Comparison of ENCODE assay signal across 1 cellular context in the genomic region with DNA sequence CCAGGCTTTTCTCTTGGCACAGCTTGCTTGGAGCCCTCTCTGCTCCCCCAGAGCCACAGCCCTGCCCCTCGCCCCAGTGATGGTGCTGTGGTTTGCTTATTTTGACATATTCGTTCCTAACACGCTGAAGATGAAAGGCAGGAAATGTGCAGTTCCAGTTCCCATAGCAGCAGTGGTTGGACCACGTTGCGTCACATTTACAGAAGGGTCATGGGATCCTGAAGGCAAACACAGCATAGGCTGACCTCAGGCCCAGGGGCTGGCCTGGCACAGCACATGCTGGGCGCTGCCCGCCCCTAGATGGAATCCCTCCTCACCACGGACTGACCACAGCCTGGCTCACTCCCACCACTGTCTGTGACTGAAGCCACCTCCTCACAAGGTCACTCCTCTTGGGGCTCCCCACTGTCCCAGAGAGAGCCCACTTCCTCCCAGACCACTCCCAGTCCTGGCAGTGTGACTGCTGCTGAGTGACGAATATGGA.
TF ChIP-seq lines count a peak whose summit lies in the region.

No MANE protein-coding gene starts in this region.

TF ChIP-seq in H1, 55 proteins besides CTCF, POLR2A, EP300 and RAD21:
- TF ChIP-seq CTBP2 (IDR thresholded peaks at IDR 0.05; ENCODE audit: borderline replicate concordance, insufficient read depth, insufficient read length, low read length) (no peak), SP1 (IDR thresholded peaks at IDR 0.05; ENCODE audit: low read depth, low read length) (no peak), ZNF274 (IDR thresholded peaks at IDR 0.05; ENCODE audit: borderline replicate concordance, extremely low read depth, low read length) (no peak), TAF1 (IDR thresholded peaks at IDR 0.05; ENCODE audit: low read depth, low read length) (no peak), GABPA (IDR thresholded peaks at IDR 0.05; ENCODE audit: borderline replicate concordance, insufficient read depth, low read length) (no peak), MAFK (IDR thresholded peaks at IDR 0.05; ENCODE audit: low read depth, low read length) (no peak), TAF7 (optimal IDR thresholded peaks at IDR 0.05; ENCODE audit: borderline replicate concordance, low read depth, low read length) (no peak), RXRA (IDR thresholded peaks at IDR 0.05; ENCODE audit: insufficient read depth, low read depth, low read length) (no peak), SIN3A (conservative IDR thresholded peaks at IDR 0.05 in 1 of 2, IDR thresholded peaks at IDR 0.05 in 1 of 2; ENCODE audit: low read depth in 1 of 2, low read length in 2 of 2) (no peak), ASH2L (IDR thresholded peaks at IDR 0.05; ENCODE audit: low read length) (no peak)
- TF ChIP-seq, protein P1, sequence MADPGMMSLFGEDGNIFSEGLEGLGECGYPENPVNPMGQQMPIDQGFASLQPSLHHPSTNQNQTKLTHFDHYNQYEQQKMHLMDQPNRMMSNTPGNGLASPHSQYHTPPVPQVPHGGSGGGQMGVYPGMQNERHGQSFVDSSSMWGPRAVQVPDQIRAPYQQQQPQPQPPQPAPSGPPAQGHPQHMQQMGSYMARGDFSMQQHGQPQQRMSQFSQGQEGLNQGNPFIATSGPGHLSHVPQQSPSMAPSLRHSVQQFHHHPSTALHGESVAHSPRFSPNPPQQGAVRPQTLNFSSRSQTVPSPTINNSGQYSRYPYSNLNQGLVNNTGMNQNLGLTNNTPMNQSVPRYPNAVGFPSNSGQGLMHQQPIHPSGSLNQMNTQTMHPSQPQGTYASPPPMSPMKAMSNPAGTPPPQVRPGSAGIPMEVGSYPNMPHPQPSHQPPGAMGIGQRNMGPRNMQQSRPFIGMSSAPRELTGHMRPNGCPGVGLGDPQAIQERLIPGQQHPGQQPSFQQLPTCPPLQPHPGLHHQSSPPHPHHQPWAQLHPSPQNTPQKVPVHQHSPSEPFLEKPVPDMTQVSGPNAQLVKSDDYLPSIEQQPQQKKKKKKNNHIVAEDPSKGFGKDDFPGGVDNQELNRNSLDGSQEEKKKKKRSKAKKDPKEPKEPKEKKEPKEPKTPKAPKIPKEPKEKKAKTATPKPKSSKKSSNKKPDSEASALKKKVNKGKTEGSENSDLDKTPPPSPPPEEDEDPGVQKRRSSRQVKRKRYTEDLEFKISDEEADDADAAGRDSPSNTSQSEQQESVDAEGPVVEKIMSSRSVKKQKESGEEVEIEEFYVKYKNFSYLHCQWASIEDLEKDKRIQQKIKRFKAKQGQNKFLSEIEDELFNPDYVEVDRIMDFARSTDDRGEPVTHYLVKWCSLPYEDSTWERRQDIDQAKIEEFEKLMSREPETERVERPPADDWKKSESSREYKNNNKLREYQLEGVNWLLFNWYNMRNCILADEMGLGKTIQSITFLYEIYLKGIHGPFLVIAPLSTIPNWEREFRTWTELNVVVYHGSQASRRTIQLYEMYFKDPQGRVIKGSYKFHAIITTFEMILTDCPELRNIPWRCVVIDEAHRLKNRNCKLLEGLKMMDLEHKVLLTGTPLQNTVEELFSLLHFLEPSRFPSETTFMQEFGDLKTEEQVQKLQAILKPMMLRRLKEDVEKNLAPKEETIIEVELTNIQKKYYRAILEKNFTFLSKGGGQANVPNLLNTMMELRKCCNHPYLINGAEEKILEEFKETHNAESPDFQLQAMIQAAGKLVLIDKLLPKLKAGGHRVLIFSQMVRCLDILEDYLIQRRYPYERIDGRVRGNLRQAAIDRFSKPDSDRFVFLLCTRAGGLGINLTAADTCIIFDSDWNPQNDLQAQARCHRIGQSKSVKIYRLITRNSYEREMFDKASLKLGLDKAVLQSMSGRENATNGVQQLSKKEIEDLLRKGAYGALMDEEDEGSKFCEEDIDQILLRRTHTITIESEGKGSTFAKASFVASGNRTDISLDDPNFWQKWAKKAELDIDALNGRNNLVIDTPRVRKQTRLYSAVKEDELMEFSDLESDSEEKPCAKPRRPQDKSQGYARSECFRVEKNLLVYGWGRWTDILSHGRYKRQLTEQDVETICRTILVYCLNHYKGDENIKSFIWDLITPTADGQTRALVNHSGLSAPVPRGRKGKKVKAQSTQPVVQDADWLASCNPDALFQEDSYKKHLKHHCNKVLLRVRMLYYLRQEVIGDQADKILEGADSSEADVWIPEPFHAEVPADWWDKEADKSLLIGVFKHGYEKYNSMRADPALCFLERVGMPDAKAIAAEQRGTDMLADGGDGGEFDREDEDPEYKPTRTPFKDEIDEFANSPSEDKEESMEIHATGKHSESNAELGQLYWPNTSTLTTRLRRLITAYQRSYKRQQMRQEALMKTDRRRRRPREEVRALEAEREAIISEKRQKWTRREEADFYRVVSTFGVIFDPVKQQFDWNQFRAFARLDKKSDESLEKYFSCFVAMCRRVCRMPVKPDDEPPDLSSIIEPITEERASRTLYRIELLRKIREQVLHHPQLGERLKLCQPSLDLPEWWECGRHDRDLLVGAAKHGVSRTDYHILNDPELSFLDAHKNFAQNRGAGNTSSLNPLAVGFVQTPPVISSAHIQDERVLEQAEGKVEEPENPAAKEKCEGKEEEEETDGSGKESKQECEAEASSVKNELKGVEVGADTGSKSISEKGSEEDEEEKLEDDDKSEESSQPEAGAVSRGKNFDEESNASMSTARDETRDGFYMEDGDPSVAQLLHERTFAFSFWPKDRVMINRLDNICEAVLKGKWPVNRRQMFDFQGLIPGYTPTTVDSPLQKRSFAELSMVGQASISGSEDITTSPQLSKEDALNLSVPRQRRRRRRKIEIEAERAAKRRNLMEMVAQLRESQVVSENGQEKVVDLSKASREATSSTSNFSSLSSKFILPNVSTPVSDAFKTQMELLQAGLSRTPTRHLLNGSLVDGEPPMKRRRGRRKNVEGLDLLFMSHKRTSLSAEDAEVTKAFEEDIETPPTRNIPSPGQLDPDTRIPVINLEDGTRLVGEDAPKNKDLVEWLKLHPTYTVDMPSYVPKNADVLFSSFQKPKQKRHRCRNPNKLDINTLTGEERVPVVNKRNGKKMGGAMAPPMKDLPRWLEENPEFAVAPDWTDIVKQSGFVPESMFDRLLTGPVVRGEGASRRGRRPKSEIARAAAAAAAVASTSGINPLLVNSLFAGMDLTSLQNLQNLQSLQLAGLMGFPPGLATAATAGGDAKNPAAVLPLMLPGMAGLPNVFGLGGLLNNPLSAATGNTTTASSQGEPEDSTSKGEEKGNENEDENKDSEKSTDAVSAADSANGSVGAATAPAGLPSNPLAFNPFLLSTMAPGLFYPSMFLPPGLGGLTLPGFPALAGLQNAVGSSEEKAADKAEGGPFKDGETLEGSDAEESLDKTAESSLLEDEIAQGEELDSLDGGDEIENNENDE (IDR thresholded peaks at IDR 0.05; ENCODE audit: insufficient replicate concordance, low read length) = no peak
TF ChIP-seq in H1: peak in this region for 0.
